Comparison of ENCODE assay signal across 12 cellular contexts in genomic region chr6:3841711-3842565, GRCh38. TPM values are rescaled to one million over a fixed set of nuclear protein-coding genes. Genes with fewer than 3 reads are reported as not detected.
DNase-seq lines count a peak whose midpoint lies in the region; ATAC-seq, FAIRE-seq and TF ChIP-seq lines count a peak whose summit lies in the region.
"Had no signal": no experiment of that assay in that cellular context is flagged by ENCODE, and none has a peak within 500 bp of the region (broad histone marks: within the 10 kb centered on the region; RNA-seq: fewer than 3 reads in every experiment).

No MANE protein-coding gene starts in this region.

- H3K36me3 ChIP-seq in bronchial epithelial cell (ENCODE audit: control insufficient read depth, insufficient read depth, low read length) (no peaks in the 10 kb centered on the region), upper lobe of left lung (no peaks in the 10 kb centered on the region), body of pancreas (replicated peaks in 1 of 2; ENCODE audit: insufficient read depth in 1 of 2, low read depth in 2 of 2) (no peaks in the 10 kb centered on the region)
- H3K36me3 ChIP-seq: HAP-1 had no signal

- H3K27me3 ChIP-seq in bronchial epithelial cell (ENCODE audit: control insufficient read depth, insufficient read depth, low read length) (no peaks in the 10 kb centered on the region), upper lobe of left lung (no peaks in the 10 kb centered on the region), body of pancreas (no peaks in the 10 kb centered on the region)

- intact Hi-C loops in body of pancreas (cut with DNase I), result no loop called here

- ATAC-seq in upper lobe of left lung (ENCODE audit: low FRiP score in 2 of 2) (peak; percentile 75 to 79), GM18867 (IDR thresholded peaks at IDR 0.05; ENCODE audit: unreplicated experiment) (no peak), body of pancreas (no peak)
- ATAC-seq: T-cell had no signal

- TF ChIP-seq POLR2A in upper lobe of left lung (IDR thresholded peaks at IDR 0.05) (no peak), body of pancreas (IDR thresholded peaks at IDR 0.05) (no peak)

- no peak for TF ChIP-seq EP300 in upper lobe of left lung (IDR thresholded peaks at IDR 0.05)

- FAIRE-seq in bronchial epithelial cell (lab: Jason Lieb, UNC), result peak; percentile 7

- TF ChIP-seq CTCF in bronchial epithelial cell (IDR thresholded peaks at IDR 0.05; ENCODE audit: insufficient read depth, low read length, severe bottlenecking) (no peak), upper lobe of left lung (IDR thresholded peaks at IDR 0.05) (no peak), body of pancreas (IDR thresholded peaks at IDR 0.05) (no peak)

- H3K9me3 ChIP-seq in upper lobe of left lung (no peaks in the 10 kb centered on the region), body of pancreas (no peaks in the 10 kb centered on the region)
- H3K9me3 ChIP-seq: HAP-1 had no signal

- peaks cover 0 to 8% (median 1%) of the 10 kb centered on the region in 4 donors for H3K4me1 ChIP-seq in upper lobe of left lung
- H3K4me1 ChIP-seq in body of pancreas, result no peaks in the 10 kb centered on the region
- H3K4me1 ChIP-seq: HAP-1 had no signal

- DNase-seq in LHCN-M2 (ENCODE audit: low read depth) (peak; percentile 51), bronchial epithelial cell (ENCODE audit: low read depth) (peak; percentile 78), kidney tubule cell (ENCODE audit: low spot score) (peak; percentile 59), upper lobe of left lung (no peak), body of pancreas (no peak), anterior cingulate cortex (lab: John Stamatoyannopoulos, UW) (no peak)
- DNase-seq: activated CD8-positive, alpha-beta memory T cell treated with anti-CD3 and anti-CD28 coated beads for 24 hours; DND-41; stimulated activated naive CD4-positive, alpha-beta T cell treated with Interleukin-2 at 50 U/mL for 16 hours; T-cell had no signal

- H3K4me3 ChIP-seq in bronchial epithelial cell (ENCODE audit: low read depth, low read length), result no peak overlapping the region
- H3K4me3 ChIP-seq in upper lobe of left lung, result no peak overlapping the region
- no peak overlapping the region for H3K4me3 ChIP-seq in body of pancreas
- H3K4me3 ChIP-seq: HAP-1 had no signal

- 78 to 79% methylated on average over 7 to 9 of the region's 9 CpGs for WGBS in upper lobe of left lung, 2 donors
- WGBS in body of pancreas, 2 donors, result 67 to 81% methylated on average over 8 to 9 of the region's 9 CpGs

- no peak overlapping the region for H3K27ac ChIP-seq in upper lobe of left lung
- H3K27ac ChIP-seq in body of pancreas, result no peak overlapping the region

RNA-seq across cellular contexts. Expression of gene FAM50B, which starts 7.2 kb away (rescaled TPM):
- total RNA-seq in LHCN-M2 (2014; rRNA removed) (8.5 and 13.6 TPM in 2 replicates), bronchial epithelial cell (6.0 and 10.3 TPM in 2 replicates), upper lobe of left lung (10 to 100 TPM; 11.7 to 23.3 (median 15.4) TPM), body of pancreas (10 to 100 TPM in 1 of 2 donors, 1 to 10 TPM in 1; 9.9 to 15.6 TPM)
- polyA plus RNA-seq in LHCN-M2 (2012), result 13.2 TPM

Comparison
In these comparisons a context has a peak if more than half of its experiments do, and no peak if none do; other contexts are left out.
1. DNase-seq: peak in LHCN-M2 (single experiment), bronchial epithelial cell (single experiment) and kidney tubule cell (single experiment); none in upper lobe of left lung (0 of 2), body of pancreas (0 of 4) and anterior cingulate cortex (0 of 58).
2. ATAC-seq: peak in upper lobe of left lung (2 of 2); none in GM18867 (single experiment) and body of pancreas (single experiment).